In the genomic region with DNA sequence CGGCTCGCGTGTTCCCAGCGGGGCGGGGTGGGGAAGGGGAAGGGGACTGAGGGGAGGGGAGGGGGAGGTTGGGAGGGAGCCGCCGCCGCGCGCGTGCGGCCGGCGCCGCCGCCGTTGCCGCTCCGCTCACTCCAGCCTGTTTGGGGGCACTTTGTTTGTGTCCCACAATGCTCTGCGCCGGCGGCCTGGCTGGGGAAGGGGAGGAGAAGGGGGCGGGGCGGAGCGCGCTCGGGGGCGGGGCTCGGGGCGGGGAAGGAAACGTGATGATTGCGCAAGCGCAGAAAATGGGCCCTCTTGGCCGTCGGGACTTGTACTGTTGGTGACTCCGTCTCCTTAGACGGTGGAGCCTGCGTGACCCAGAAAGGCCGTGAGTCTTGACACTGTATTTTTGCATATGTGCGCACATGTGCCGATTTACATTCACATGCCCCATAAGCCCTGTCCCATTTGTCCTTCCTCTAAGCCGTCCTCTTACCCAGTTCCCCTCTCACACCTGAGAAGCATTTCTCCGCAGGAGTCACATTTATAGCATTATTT, we compare ENCODE assay signal across 1 cellular context.
TF ChIP-seq lines count a peak whose summit lies in the region.

A gene with protein sequence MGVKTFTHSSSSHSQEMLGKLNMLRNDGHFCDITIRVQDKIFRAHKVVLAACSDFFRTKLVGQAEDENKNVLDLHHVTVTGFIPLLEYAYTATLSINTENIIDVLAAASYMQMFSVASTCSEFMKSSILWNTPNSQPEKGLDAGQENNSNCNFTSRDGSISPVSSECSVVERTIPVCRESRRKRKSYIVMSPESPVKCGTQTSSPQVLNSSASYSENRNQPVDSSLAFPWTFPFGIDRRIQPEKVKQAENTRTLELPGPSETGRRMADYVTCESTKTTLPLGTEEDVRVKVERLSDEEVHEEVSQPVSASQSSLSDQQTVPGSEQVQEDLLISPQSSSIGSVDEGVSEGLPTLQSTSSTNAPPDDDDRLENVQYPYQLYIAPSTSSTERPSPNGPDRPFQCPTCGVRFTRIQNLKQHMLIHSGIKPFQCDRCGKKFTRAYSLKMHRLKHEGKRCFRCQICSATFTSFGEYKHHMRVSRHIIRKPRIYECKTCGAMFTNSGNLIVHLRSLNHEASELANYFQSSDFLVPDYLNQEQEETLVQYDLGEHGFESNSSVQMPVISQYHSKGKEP (minus strand): TSS at position 169 of the 537 bp plus-strand sequence. CDS start 53,044 bp downstream, outside the sequence.

TF ChIP-seq in K562, 482 proteins besides CTCF, POLR2A, EP300 and RAD21 (continued from another document):
- TF ChIP-seq, protein P1, sequence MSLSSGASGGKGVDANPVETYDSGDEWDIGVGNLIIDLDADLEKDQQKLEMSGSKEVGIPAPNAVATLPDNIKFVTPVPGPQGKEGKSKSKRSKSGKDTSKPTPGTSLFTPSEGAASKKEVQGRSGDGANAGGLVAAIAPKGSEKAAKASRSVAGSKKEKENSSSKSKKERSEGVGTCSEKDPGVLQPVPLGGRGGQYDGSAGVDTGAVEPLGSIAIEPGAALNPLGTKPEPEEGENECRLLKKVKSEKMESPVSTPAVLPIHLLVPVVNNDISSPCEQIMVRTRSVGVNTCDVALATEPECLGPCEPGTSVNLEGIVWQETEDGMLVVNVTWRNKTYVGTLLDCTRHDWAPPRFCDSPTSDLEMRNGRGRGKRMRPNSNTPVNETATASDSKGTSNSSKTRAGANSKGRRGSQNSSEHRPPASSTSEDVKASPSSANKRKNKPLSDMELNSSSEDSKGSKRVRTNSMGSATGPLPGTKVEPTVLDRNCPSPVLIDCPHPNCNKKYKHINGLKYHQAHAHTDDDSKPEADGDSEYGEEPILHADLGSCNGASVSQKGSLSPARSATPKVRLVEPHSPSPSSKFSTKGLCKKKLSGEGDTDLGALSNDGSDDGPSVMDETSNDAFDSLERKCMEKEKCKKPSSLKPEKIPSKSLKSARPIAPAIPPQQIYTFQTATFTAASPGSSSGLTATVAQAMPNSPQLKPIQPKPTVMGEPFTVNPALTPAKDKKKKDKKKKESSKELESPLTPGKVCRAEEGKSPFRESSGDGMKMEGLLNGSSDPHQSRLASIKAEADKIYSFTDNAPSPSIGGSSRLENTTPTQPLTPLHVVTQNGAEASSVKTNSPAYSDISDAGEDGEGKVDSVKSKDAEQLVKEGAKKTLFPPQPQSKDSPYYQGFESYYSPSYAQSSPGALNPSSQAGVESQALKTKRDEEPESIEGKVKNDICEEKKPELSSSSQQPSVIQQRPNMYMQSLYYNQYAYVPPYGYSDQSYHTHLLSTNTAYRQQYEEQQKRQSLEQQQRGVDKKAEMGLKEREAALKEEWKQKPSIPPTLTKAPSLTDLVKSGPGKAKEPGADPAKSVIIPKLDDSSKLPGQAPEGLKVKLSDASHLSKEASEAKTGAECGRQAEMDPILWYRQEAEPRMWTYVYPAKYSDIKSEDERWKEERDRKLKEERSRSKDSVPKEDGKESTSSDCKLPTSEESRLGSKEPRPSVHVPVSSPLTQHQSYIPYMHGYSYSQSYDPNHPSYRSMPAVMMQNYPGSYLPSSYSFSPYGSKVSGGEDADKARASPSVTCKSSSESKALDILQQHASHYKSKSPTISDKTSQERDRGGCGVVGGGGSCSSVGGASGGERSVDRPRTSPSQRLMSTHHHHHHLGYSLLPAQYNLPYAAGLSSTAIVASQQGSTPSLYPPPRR (CRISPR knock-in tag; IDR thresholded peaks at IDR 0.05; ENCODE audit: borderline replicate concordance) = no peak
- TF ChIP-seq, protein P2, sequence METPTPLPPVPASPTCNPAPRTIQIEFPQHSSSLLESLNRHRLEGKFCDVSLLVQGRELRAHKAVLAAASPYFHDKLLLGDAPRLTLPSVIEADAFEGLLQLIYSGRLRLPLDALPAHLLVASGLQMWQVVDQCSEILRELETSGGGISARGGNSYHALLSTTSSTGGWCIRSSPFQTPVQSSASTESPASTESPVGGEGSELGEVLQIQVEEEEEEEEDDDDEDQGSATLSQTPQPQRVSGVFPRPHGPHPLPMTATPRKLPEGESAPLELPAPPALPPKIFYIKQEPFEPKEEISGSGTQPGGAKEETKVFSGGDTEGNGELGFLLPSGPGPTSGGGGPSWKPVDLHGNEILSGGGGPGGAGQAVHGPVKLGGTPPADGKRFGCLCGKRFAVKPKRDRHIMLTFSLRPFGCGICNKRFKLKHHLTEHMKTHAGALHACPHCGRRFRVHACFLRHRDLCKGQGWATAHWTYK (CRISPR knock-in tag; IDR thresholded peaks at IDR 0.05) = 0 out of 2 replicates have a peak, but pooled peaks have one; percentile 40
- TF ChIP-seq CEBPB (tag; IDR thresholded peaks at IDR 0.05) (peak; percentile 95), CREM (IDR thresholded peaks at IDR 0.05; ENCODE audit: low read depth) (no peak; the same call in 1 of the 2 replicates), CEBPG (CRISPR knock-in tag; IDR thresholded peaks at IDR 0.05) (peak; percentile 77), CEBPG (tag; conservative IDR thresholded peaks at IDR 0.05 in 1 of 2, IDR thresholded peaks at IDR 0.05 in 1 of 2) (peak; percentile 97 to 99), FOXJ2 (tag; IDR thresholded peaks at IDR 0.05) (no peak), BHLHE40 (IDR thresholded peaks at IDR 0.05; ENCODE audit: low read length) (peak; percentile 78), SETDB1 (IDR thresholded peaks at IDR 0.05; ENCODE audit: low read length) (no peak), NCOA6 (IDR thresholded peaks at IDR 0.05) (peak; percentile 66), JUND (IDR thresholded peaks at IDR 0.05; ENCODE audit: borderline replicate concordance, low read depth, low read length) (0 out of 2 replicates have a peak, but pooled peaks have one; percentile 4), JUND (tag; IDR thresholded peaks at IDR 0.05; ENCODE audit: borderline replicate concordance, low read depth, low read length) (no peak), SNRNP70 (optimal IDR thresholded peaks at IDR 0.05; ENCODE audit: low read depth, low read length) (no peak), TAF7 (tag; IDR thresholded peaks at IDR 0.05) (0 out of 2 replicates have a peak, but pooled peaks have one; percentile 39), TAF1 (IDR thresholded peaks at IDR 0.05; ENCODE audit: control insufficient read depth, extremely low read depth, insufficient read depth, low read length, severe bottlenecking) (peak; percentile 10), POLR2AphosphoS5 (IDR thresholded peaks at IDR 0.05; ENCODE audit: control insufficient read depth, insufficient read depth, low read depth, low read length) (peak; percentile 65; the same call in 1 of the 2 replicates), TBP (optimal IDR thresholded peaks at IDR 0.05; ENCODE audit: low read depth, low read length) (peak; percentile 44), PCBP1 (IDR thresholded peaks at IDR 0.05; ENCODE audit: low read depth, low read length, poor library complexity, severe bottlenecking) (peak; percentile 19), JUNB (CRISPR knock-in tag; conservative IDR thresholded peaks at IDR 0.05) (no peak), CCNT2 (IDR thresholded peaks at IDR 0.05; ENCODE audit: borderline replicate concordance, extremely low read depth, insufficient read length, low read depth, low read length) (peak; percentile 1), NFIC (IDR thresholded peaks at IDR 0.05) (peak; percentile 54), PHF20 (IDR thresholded peaks at IDR 0.05; ENCODE audit: partially characterized antibody) (peak; percentile 60)
- TF ChIP-seq, protein P3, sequence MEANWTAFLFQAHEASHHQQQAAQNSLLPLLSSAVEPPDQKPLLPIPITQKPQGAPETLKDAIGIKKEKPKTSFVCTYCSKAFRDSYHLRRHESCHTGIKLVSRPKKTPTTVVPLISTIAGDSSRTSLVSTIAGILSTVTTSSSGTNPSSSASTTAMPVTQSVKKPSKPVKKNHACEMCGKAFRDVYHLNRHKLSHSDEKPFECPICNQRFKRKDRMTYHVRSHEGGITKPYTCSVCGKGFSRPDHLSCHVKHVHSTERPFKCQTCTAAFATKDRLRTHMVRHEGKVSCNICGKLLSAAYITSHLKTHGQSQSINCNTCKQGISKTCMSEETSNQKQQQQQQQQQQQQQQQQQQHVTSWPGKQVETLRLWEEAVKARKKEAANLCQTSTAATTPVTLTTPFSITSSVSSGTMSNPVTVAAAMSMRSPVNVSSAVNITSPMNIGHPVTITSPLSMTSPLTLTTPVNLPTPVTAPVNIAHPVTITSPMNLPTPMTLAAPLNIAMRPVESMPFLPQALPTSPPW (CRISPR knock-in tag; IDR thresholded peaks at IDR 0.05) = peak; percentile 79
- TF ChIP-seq, protein P4, sequence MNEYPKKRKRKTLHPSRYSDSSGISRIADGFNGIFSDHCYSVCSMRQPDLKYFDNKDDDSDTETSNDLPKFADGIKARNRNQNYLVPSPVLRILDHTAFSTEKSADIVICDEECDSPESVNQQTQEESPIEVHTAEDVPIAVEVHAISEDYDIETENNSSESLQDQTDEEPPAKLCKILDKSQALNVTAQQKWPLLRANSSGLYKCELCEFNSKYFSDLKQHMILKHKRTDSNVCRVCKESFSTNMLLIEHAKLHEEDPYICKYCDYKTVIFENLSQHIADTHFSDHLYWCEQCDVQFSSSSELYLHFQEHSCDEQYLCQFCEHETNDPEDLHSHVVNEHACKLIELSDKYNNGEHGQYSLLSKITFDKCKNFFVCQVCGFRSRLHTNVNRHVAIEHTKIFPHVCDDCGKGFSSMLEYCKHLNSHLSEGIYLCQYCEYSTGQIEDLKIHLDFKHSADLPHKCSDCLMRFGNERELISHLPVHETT (CRISPR knock-in tag; conservative IDR thresholded peaks at IDR 0.05 in 1 of 2, IDR thresholded peaks at IDR 0.05 in 1 of 2) = peak in 1 of 2 experiments; percentile 84; a peak in 1 of 4 replicates
- TF ChIP-seq, protein P5, sequence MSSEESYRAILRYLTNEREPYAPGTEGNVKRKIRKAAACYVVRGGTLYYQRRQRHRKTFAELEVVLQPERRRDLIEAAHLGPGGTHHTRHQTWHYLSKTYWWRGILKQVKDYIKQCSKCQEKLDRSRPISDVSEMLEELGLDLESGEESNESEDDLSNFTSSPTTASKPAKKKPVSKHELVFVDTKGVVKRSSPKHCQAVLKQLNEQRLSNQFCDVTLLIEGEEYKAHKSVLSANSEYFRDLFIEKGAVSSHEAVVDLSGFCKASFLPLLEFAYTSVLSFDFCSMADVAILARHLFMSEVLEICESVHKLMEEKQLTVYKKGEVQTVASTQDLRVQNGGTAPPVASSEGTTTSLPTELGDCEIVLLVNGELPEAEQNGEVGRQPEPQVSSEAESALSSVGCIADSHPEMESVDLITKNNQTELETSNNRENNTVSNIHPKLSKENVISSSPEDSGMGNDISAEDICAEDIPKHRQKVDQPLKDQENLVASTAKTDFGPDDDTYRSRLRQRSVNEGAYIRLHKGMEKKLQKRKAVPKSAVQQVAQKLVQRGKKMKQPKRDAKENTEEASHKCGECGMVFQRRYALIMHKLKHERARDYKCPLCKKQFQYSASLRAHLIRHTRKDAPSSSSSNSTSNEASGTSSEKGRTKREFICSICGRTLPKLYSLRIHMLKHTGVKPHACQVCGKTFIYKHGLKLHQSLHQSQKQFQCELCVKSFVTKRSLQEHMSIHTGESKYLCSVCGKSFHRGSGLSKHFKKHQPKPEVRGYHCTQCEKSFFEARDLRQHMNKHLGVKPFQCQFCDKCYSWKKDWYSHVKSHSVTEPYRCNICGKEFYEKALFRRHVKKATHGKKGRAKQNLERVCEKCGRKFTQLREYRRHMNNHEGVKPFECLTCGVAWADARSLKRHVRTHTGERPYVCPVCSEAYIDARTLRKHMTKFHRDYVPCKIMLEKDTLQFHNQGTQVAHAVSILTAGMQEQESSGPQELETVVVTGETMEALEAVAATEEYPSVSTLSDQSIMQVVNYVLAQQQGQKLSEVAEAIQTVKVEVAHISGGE (CRISPR knock-in tag; IDR thresholded peaks at IDR 0.05) = 0 out of 6 replicates have a peak, but pooled peaks of 1 of the 3 experiments have one; percentile 28
- TF ChIP-seq, protein P6, sequence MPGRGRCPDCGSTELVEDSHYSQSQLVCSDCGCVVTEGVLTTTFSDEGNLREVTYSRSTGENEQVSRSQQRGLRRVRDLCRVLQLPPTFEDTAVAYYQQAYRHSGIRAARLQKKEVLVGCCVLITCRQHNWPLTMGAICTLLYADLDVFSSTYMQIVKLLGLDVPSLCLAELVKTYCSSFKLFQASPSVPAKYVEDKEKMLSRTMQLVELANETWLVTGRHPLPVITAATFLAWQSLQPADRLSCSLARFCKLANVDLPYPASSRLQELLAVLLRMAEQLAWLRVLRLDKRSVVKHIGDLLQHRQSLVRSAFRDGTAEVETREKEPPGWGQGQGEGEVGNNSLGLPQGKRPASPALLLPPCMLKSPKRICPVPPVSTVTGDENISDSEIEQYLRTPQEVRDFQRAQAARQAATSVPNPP (IDR thresholded peaks at IDR 0.05; ENCODE audit: borderline replicate concordance, insufficient read depth, insufficient read length) = no peak
- TF ChIP-seq, protein P7, sequence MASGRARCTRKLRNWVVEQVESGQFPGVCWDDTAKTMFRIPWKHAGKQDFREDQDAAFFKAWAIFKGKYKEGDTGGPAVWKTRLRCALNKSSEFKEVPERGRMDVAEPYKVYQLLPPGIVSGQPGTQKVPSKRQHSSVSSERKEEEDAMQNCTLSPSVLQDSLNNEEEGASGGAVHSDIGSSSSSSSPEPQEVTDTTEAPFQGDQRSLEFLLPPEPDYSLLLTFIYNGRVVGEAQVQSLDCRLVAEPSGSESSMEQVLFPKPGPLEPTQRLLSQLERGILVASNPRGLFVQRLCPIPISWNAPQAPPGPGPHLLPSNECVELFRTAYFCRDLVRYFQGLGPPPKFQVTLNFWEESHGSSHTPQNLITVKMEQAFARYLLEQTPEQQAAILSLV (tag; IDR thresholded peaks at IDR 0.05) = peak; percentile 72
- TF ChIP-seq, protein P8, sequence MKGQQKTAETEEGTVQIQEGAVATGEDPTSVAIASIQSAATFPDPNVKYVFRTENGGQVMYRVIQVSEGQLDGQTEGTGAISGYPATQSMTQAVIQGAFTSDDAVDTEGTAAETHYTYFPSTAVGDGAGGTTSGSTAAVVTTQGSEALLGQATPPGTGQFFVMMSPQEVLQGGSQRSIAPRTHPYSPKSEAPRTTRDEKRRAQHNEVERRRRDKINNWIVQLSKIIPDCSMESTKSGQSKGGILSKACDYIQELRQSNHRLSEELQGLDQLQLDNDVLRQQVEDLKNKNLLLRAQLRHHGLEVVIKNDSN (CRISPR knock-in tag; IDR thresholded peaks at IDR 0.05) = no peak
